In the genomic region with DNA sequence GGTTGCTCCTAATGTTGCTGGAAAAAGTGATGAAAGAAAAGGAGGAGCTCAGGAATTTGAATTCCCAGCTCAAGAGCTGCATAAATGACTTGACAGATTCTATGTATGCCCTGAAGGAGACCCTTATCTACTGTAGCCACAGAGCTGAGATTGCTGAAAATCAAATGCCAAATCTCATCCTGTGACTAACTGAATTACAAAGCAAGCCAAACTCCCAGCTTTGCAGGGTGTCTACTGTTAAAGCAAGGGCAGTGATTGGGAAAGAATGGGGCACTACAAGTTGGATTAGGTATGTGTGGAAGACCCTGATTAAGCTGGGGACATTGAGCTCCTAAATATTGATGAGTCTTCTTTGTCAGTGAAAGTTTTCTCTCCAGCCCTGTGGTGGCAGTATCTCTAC, we compare ENCODE assay signal across 1 cellular context.
TF ChIP-seq lines count a peak whose summit lies in the region.

No MANE protein-coding gene starts in this region.

TF ChIP-seq in K562, 482 proteins besides CTCF, POLR2A, EP300 and RAD21 (continued from another document):
- TF ChIP-seq, protein P1, sequence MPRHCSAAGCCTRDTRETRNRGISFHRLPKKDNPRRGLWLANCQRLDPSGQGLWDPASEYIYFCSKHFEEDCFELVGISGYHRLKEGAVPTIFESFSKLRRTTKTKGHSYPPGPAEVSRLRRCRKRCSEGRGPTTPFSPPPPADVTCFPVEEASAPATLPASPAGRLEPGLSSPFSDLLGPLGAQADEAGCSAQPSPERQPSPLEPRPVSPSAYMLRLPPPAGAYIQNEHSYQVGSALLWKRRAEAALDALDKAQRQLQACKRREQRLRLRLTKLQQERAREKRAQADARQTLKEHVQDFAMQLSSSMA (CRISPR knock-in tag; IDR thresholded peaks at IDR 0.05): no peak
- TF ChIP-seq GTF2A2 (tag; IDR thresholded peaks at IDR 0.05): no peak
- TF ChIP-seq ZEB2 (IDR thresholded peaks at IDR 0.05): no peak
- TF ChIP-seq, protein P2, sequence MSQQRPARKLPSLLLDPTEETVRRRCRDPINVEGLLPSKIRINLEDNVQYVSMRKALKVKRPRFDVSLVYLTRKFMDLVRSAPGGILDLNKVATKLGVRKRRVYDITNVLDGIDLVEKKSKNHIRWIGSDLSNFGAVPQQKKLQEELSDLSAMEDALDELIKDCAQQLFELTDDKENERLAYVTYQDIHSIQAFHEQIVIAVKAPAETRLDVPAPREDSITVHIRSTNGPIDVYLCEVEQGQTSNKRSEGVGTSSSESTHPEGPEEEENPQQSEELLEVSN (IDR thresholded peaks at IDR 0.05; ENCODE audit: borderline replicate concordance in 1 of 2, extremely low read depth in 1 of 2, insufficient read depth in 1 of 2, insufficient read length in 1 of 2, low read depth in 1 of 2, low read length in 1 of 2, poor library complexity in 1 of 2, severe bottlenecking in 1 of 2): no peak
- peak; percentile 8; the same call in 1 of the 2 replicates for TF ChIP-seq MAFF (IDR thresholded peaks at IDR 0.05; ENCODE audit: low read length)
- TF ChIP-seq KDM1A (IDR thresholded peaks at IDR 0.05): peak; percentile 98
- no peak for TF ChIP-seq NCOA6 (IDR thresholded peaks at IDR 0.05)
- no peak for TF ChIP-seq ZBTB7A (IDR thresholded peaks at IDR 0.05; ENCODE audit: borderline replicate concordance, control insufficient read depth, low read depth, low read length)
- TF ChIP-seq CBFA2T2 (conservative IDR thresholded peaks at IDR 0.05): no peak
- no peak for TF ChIP-seq ZNF134 (CRISPR knock-in tag; conservative IDR thresholded peaks at IDR 0.05)
- peak; percentile 95 for TF ChIP-seq HDAC2 (IDR thresholded peaks at IDR 0.05)
- no peak for TF ChIP-seq GATAD2A (IDR thresholded peaks at IDR 0.05)
- TF ChIP-seq, protein P3, sequence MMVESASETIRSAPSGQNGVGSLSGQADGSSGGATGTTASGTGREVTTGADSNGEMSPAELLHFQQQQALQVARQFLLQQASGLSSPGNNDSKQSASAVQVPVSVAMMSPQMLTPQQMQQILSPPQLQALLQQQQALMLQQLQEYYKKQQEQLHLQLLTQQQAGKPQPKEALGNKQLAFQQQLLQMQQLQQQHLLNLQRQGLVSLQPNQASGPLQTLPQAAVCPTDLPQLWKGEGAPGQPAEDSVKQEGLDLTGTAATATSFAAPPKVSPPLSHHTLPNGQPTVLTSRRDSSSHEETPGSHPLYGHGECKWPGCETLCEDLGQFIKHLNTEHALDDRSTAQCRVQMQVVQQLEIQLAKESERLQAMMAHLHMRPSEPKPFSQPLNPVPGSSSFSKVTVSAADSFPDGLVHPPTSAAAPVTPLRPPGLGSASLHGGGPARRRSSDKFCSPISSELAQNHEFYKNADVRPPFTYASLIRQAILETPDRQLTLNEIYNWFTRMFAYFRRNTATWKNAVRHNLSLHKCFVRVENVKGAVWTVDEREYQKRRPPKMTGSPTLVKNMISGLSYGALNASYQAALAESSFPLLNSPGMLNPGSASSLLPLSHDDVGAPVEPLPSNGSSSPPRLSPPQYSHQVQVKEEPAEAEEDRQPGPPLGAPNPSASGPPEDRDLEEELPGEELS (CRISPR knock-in tag; IDR thresholded peaks at IDR 0.05; ENCODE audit: borderline replicate concordance): no peak
- TF ChIP-seq HCFC1 (IDR thresholded peaks at IDR 0.05; ENCODE audit: low read depth, low read length): no peak
- TF ChIP-seq ARID1B (IDR thresholded peaks at IDR 0.05): 0 out of 2 replicates have a peak, but pooled peaks have one; percentile 11
- no peak for TF ChIP-seq NEUROD1 (IDR thresholded peaks at IDR 0.05; ENCODE audit: borderline replicate concordance, low read depth, low read length, partially characterized antibody)
